Comparison of ENCODE assay signal across 23 cellular contexts in genomic region chr19:6099037-6099436, GRCh38. TPM values are rescaled to one million over a fixed set of nuclear protein-coding genes. Genes with fewer than 3 reads are reported as not detected.
DNase-seq lines count a peak whose midpoint lies in the region; ATAC-seq, FAIRE-seq and TF ChIP-seq lines count a peak whose summit lies in the region.
"Had no signal": no experiment of that assay in that cellular context is flagged by ENCODE, and none has a peak within 500 bp of the region (broad histone marks: within the 10 kb centered on the region; RNA-seq: fewer than 3 reads in every experiment).

No MANE protein-coding gene starts in this region.

- no peak for TF ChIP-seq RAD21 in K562 (CRISPR knock-in tag; conservative IDR thresholded peaks at IDR 0.05 in 1 of 2, IDR thresholded peaks at IDR 0.05 in 1 of 2)

- POLR2A ChIA-PET in K562 (lab: Yijun Ruan, JAX) = interaction anchor here (0.7 to 1.4 kb wide), 2 partner anchors 9 to 1760 kb away, joined by 3 to 6 read pairs; partner anchors contain the start of gene STAP2

- H3K79me2 ChIP-seq in K562 (ENCODE audit: control insufficient read depth, insufficient read depth, low read length) = peaks cover 11% of the 10 kb centered on the region

- H3K9ac ChIP-seq in K562 (ENCODE audit: insufficient read depth in 1 of 2, low read depth in 2 of 2, low read length in 2 of 2) = no peak overlapping the region

- H3K27ac ChIP-seq in K562 (ENCODE audit: extremely low read depth, low read depth, low read length) = no peak overlapping the region
- peak overlapping the region; percentile 31 to 47 for H3K27ac ChIP-seq in esophagus (ENCODE audit: low read depth in 2 of 2, low read length in 1 of 2)
- peak overlapping the region; percentile 80 for H3K27ac ChIP-seq in muscle layer of duodenum (ENCODE audit: low read length)
- H3K27ac ChIP-seq in tibial nerve = peak overlapping the region; percentile 46 to 80 (median 72)

- no peak overlapping the region for H3K4me2 ChIP-seq in K562 (ENCODE audit: insufficient read depth, low read length)

- ATAC-seq in K562 = no peak
- ATAC-seq in stimulated activated naive CD8-positive, alpha-beta T cell treated with anti-CD3 and anti-CD28 coated beads, Interleukin-15, amount 100 ng/mL, for 72 hours = no peak
- ATAC-seq: activated naive CD4-positive, alpha-beta T cell treated with anti-CD3 and anti-CD28 coated beads, Interleukin-2, amount 50 U/mL, for 72 hours; body of pancreas; naive thymus-derived CD8-positive, alpha-beta T cell had no signal

- intact Hi-C loops in K562 (cut with micrococcal nuclease) = no loop called here

- WGBS in K562 (ENCODE audit: insufficient coverage, low coverage, missing lambda C conversion rate) = 78% methylated on average over 4 of the region's 4 CpGs
- 55 to 59% methylated on average over 4 of the region's 4 CpGs for WGBS in esophagus, 2 donors
- 26 to 27% methylated on average over 4 of the region's 4 CpGs for WGBS in tibial nerve, 2 donors

- peak; percentile 19 for FAIRE-seq in K562 (lab: Jason Lieb, UNC)
- FAIRE-seq: small intestine had no signal

- H3K27me3 ChIP-seq in K562 (ENCODE audit: control insufficient read depth in 2 of 2, insufficient read depth in 2 of 2, low read length in 2 of 2) (no peaks in the 10 kb centered on the region), esophagus (ENCODE audit: control insufficient read depth in 1 of 2, insufficient read depth in 2 of 2, low read length in 2 of 2) (no peaks in the 10 kb centered on the region), muscle layer of duodenum (ENCODE audit: low read depth, low read length) (no peaks in the 10 kb centered on the region), tibial nerve (no peaks in the 10 kb centered on the region)
- H3K27me3 ChIP-seq: body of pancreas had no signal

- H3K4me1 Mint-ChIP-seq in stimulated activated naive CD8-positive, alpha-beta T cell treated with anti-CD3 and anti-CD28 coated beads, Interleukin-15, amount 100 ng/mL, for 72 hours = peaks cover 9% of the 10 kb centered on the region

- in situ Hi-C loops in K562 (cut with MboI) = no loop called here

- H3K4me3 Mint-ChIP-seq in stimulated activated naive CD8-positive, alpha-beta T cell treated with anti-CD3 and anti-CD28 coated beads, Interleukin-15, amount 100 ng/mL, for 72 hours = no peak overlapping the region

- CTCF ChIA-PET in K562 (lab: Yijun Ruan, JAX; ENCODE audit: low intra/inter-chr PET ratio) = no interaction called here

- no peaks in the 10 kb centered on the region for H4K20me1 ChIP-seq in K562 (replicated peaks; ENCODE audit: control insufficient read depth, insufficient read depth, low read length)

- no peak overlapping the region for H3K27ac Mint-ChIP-seq in stimulated activated naive CD8-positive, alpha-beta T cell treated with anti-CD3 and anti-CD28 coated beads, Interleukin-15, amount 100 ng/mL, for 72 hours

- H3K4me1 ChIP-seq in K562 (replicated peaks in 1 of 2; ENCODE audit: control insufficient read depth in 2 of 2, insufficient read depth in 2 of 2, low read length in 2 of 2) = peaks cover 14 to 20% of the 10 kb centered on the region in 2 experiments; a peak in 4 of 5 replicates
- peaks cover 0 to 10% of the 10 kb centered on the region in 2 donors for H3K4me1 ChIP-seq in esophagus (ENCODE audit: control insufficient read depth in 2 of 2, insufficient read depth in 2 of 2, low read length in 1 of 2)
- peaks cover 9 to 65% of the 10 kb centered on the region in 2 donors for H3K4me1 ChIP-seq in muscle layer of duodenum (ENCODE audit: control insufficient read depth in 1 of 2, insufficient read depth in 2 of 2, low read length in 2 of 2)
- peaks cover 0 to 66% (median 9%) of the 10 kb centered on the region in 4 donors for H3K4me1 ChIP-seq in tibial nerve

- TF ChIP-seq CTCF in K562 (IDR thresholded peaks at IDR 0.05 in 2 of 3, conservative IDR thresholded peaks at IDR 0.05 in 1 of 3; ENCODE audit: insufficient read depth in 2 of 3, low read depth in 1 of 3, low read length in 3 of 3) = no peak
- no peak for TF ChIP-seq CTCF in tibial nerve (IDR thresholded peaks at IDR 0.05)

- no peaks in the 10 kb centered on the region for H3K36me3 ChIP-seq in K562 (ENCODE audit: control insufficient read depth, insufficient read depth, low read length)
- peaks cover 0 to 2% of the 10 kb centered on the region in 2 donors for H3K36me3 ChIP-seq in esophagus (ENCODE audit: control insufficient read depth in 2 of 2, insufficient read depth in 2 of 2, low read length in 1 of 2)
- no peaks in the 10 kb centered on the region for H3K36me3 ChIP-seq in muscle layer of duodenum (ENCODE audit: control insufficient read depth in 1 of 2, insufficient read depth in 2 of 2, low read length in 2 of 2)
- H3K36me3 ChIP-seq in tibial nerve = no peaks in the 10 kb centered on the region

- no TSS peak for BruUV-seq in K562 (replicated peaks; lab: Mats Ljungman, UMichigan)

- TF ChIP-seq EP300 in K562 (IDR thresholded peaks at IDR 0.05; ENCODE audit: low read length) (no peak), tibial nerve (IDR thresholded peaks at IDR 0.05) (no peak)

- DNase-seq in K562 (ENCODE audit: extremely low read depth in 1 of 4, low spot score in 3 of 4) = no peak
- DNase-seq in tibial nerve (ENCODE audit: low spot score in 2 of 2) = no peak
- DNase-seq in DMS153 treated with DMSO at 0.1 percent for 48 hours (lab: John Stamatoyannopoulos, UW; ENCODE audit: unreplicated experiment) = no peak
- DNase-seq in stimulated activated naive CD8-positive, alpha-beta T cell treated with anti-CD3 and anti-CD28 coated beads, Interleukin-15, amount 100 ng/mL, for 72 hours = no peak
- DNase-seq in NCI-H1417 treated with DMSO at 0.1 percent for 48 hours (lab: John Stamatoyannopoulos, UW) = no peak
- DNase-seq: body of pancreas; dermis blood vessel endothelial cell; naive thymus-derived CD8-positive, alpha-beta T cell; NCI-H187 treated with DMSO at 0.1 percent for 48 hours; NCI-H446 treated with DMSO at 0.1 percent for 48 hours; NK-92 treated with Interleukin-12 subunit alpha and Interleukin-12 subunit beta, amount 100 ng/mL, for 24 hours; RPMI8226; small intestine; stimulated activated CD4-positive, alpha-beta T cell treated with anti-CD3 and anti-CD28 coated beads, Interleukin-4, amount 100 ng/mL, for 24 hours; SW 1271 had no signal

- H3K9me1 ChIP-seq in K562 (ENCODE audit: control insufficient read depth, insufficient read depth, low read length) = no peaks in the 10 kb centered on the region

- no peaks in the 10 kb centered on the region for H3K27me3 Mint-ChIP-seq in stimulated activated naive CD8-positive, alpha-beta T cell treated with anti-CD3 and anti-CD28 coated beads, Interleukin-15, amount 100 ng/mL, for 72 hours
- H3K27me3 Mint-ChIP-seq: naive thymus-derived CD8-positive, alpha-beta T cell had no signal

- TF ChIP-seq POLR2A in K562 (conservative IDR thresholded peaks at IDR 0.05) (no peak), tibial nerve (IDR thresholded peaks at IDR 0.05) (no peak)

- peaks cover 8% of the 10 kb centered on the region in 2 donors for H3K9me3 Mint-ChIP-seq in stimulated activated naive CD8-positive, alpha-beta T cell treated with anti-CD3 and anti-CD28 coated beads, Interleukin-15, amount 100 ng/mL, for 72 hours

- H2AFZ ChIP-seq in K562 (ENCODE audit: low read depth, low read length) = no peak overlapping the region

- H3K4me3 ChIP-seq in K562 = no peak overlapping the region
- H3K4me3 ChIP-seq in esophagus (ENCODE audit: low read depth in 1 of 2, low read length in 2 of 2) = no peak overlapping the region
- no peak overlapping the region for H3K4me3 ChIP-seq in muscle layer of duodenum (ENCODE audit: low read depth in 1 of 2, low read length in 2 of 2)
- H3K4me3 ChIP-seq in tibial nerve = no peak overlapping the region
- H3K4me3 ChIP-seq: body of pancreas had no signal

- no peaks in the 10 kb centered on the region for H3K9me3 ChIP-seq in K562 (replicated peaks; ENCODE audit: control insufficient read depth, insufficient read depth, low read depth, low read length)
- H3K9me3 ChIP-seq in esophagus (ENCODE audit: control insufficient read depth in 2 of 2, insufficient read depth in 1 of 2, low read depth in 1 of 2, low read length in 1 of 2) = no peaks in the 10 kb centered on the region
- no peaks in the 10 kb centered on the region for H3K9me3 ChIP-seq in muscle layer of duodenum (ENCODE audit: control insufficient read depth in 1 of 2, low read length in 2 of 2)
- no peaks in the 10 kb centered on the region for H3K9me3 ChIP-seq in tibial nerve
- H3K9me3 ChIP-seq: body of pancreas had no signal

RNA-seq across cellular contexts. Expression of gene RFX2, which starts 11.3 kb away (rescaled TPM):
- 29.2 and 31.8 TPM in 2 replicates for total RNA-seq in K562 (2011; cell fraction: chromatin; rRNA removed; ENCODE audit: low replicate concordance)
- total RNA-seq in K562 (2011; cell fraction: nucleolus; rRNA removed) = 18.3 and 22.4 TPM in 2 replicates
- 18.6 and 20.1 TPM in 2 replicates for total RNA-seq in K562 (2011; cell fraction: nucleoplasm; rRNA removed)
- total RNA-seq in K562 (2014; rRNA removed) (18.7 and 24.0 TPM in 2 replicates), K562 (2014; rRNA removed; fragmentation: Illumina TruSeq; extraction: Trizol) (4.4 and 5.3 TPM in 2 replicates), K562 (2015; rRNA removed; fragmentation: Illumina TruSeq; extraction: Trizol) (7.4 and 7.6 TPM in 2 replicates), K562 (2021) (18.3 and 18.9 TPM in 2 replicates), tibial nerve (10 to 100 TPM; 12.6 to 17.3 (median 15.0) TPM)
- polyA plus RNA-seq in K562 (2011; rRNA removed) (8.7 and 9.8 TPM in 2 replicates), K562 (2014; fragmentation: Illumina TruSeq; extraction: Trizol) (9.4 and 11.3 TPM in 2 replicates), K562 (2014; fragmentation: Nextera tagmentation; extraction: Ambion mirVana) (1 to 10 TPM; 3.6 to 4.4 TPM), K562 (2014; rRNA removed) (11.1 and 11.4 TPM in 2 replicates), esophagus (1 to 10 TPM; 5.3 to 8.8 TPM)
- polyA plus RNA-seq in K562 (2011; cell fraction: cytosol; rRNA removed) = 14.8 and 32.1 TPM in 2 replicates
- 20.8 and 44.3 TPM in 2 replicates for polyA plus RNA-seq in K562 (2011; cell fraction: nucleus; rRNA removed)
- polyA plus RNA-seq in K562 (2012) = 10.9 and 12.9 TPM in 2 replicates
- 8.9 and 11.7 TPM in 2 replicates for polyA minus RNA-seq in K562 (2011; rRNA and poly(A)+ RNA removed)
- 10.7 and 12.8 TPM in 2 replicates for polyA minus RNA-seq in K562 (2011; cell fraction: cytosol; rRNA and poly(A)+ RNA removed)
- 9.2 and 11.2 TPM in 2 replicates for polyA minus RNA-seq in K562 (2011; cell fraction: nucleus; rRNA and poly(A)+ RNA removed)

RNA-seq across cellular contexts. Expression of gene ACSBG2, which starts 36.4 kb away (rescaled TPM):
- not detected in 2 replicates for total RNA-seq in K562 (2011; cell fraction: chromatin; rRNA removed; ENCODE audit: low replicate concordance)
- total RNA-seq in K562 (2011; cell fraction: nucleolus; rRNA removed) = not detected in 2 replicates
- not detected in 2 replicates for total RNA-seq in K562 (2011; cell fraction: nucleoplasm; rRNA removed)
- total RNA-seq in K562 (2014; rRNA removed) = not detected in 2 replicates
- 0.07 TPM in 1 of 2 replicates, not detected in the other for total RNA-seq in K562 (2014; rRNA removed; fragmentation: Illumina TruSeq; extraction: Trizol)
- 0.11 TPM in 1 of 2 replicates, not detected in the other for total RNA-seq in K562 (2015; rRNA removed; fragmentation: Illumina TruSeq; extraction: Trizol)
- total RNA-seq in K562 (2021) = 0.11 TPM in 1 of 2 replicates, not detected in the other
- polyA plus RNA-seq in K562 (2011; rRNA removed) = not detected in 2 replicates
- not detected in 2 replicates for polyA plus RNA-seq in K562 (2011; cell fraction: cytosol; rRNA removed)
- 0.10 TPM in 1 of 2 replicates, not detected in the other for polyA plus RNA-seq in K562 (2011; cell fraction: nucleus; rRNA removed)
- 0.17 and 0.44 TPM in 2 replicates for polyA plus RNA-seq in K562 (2012)
- polyA plus RNA-seq in K562 (2014; fragmentation: Illumina TruSeq; extraction: Trizol) = not detected in 2 replicates
- under 1 TPM in 1 of 2 experiments, not detected in 1; 0.11 TPM for polyA plus RNA-seq in K562 (2014; fragmentation: Nextera tagmentation; extraction: Ambion mirVana)
- 0.08 TPM in 1 of 2 replicates, not detected in the other for polyA plus RNA-seq in K562 (2014; rRNA removed)
- polyA minus RNA-seq in K562 (2011; rRNA and poly(A)+ RNA removed) = 0.14 and 0.51 TPM in 2 replicates
- not detected in 2 replicates for polyA minus RNA-seq in K562 (2011; cell fraction: cytosol; rRNA and poly(A)+ RNA removed)
- polyA minus RNA-seq in K562 (2011; cell fraction: nucleus; rRNA and poly(A)+ RNA removed) = not detected in 2 replicates
- polyA plus RNA-seq in esophagus = under 1 TPM in 1 of 2 donors, not detected in 1; 0.12 TPM
- not detected for total RNA-seq in tibial nerve
- total RNA-seq: activated CD8-positive, alpha-beta memory T cell treated with anti-CD3 and anti-CD28 coated beads for 36 hours; body of pancreas; dermis blood vessel endothelial cell; epithelial cell of proximal tubule; glomerular endothelial cell; H4; lung microvascular endothelial cell; naive thymus-derived CD8-positive, alpha-beta T cell had no signal
